1 cellular context compared by ENCODE assay signal in the genomic region with DNA sequence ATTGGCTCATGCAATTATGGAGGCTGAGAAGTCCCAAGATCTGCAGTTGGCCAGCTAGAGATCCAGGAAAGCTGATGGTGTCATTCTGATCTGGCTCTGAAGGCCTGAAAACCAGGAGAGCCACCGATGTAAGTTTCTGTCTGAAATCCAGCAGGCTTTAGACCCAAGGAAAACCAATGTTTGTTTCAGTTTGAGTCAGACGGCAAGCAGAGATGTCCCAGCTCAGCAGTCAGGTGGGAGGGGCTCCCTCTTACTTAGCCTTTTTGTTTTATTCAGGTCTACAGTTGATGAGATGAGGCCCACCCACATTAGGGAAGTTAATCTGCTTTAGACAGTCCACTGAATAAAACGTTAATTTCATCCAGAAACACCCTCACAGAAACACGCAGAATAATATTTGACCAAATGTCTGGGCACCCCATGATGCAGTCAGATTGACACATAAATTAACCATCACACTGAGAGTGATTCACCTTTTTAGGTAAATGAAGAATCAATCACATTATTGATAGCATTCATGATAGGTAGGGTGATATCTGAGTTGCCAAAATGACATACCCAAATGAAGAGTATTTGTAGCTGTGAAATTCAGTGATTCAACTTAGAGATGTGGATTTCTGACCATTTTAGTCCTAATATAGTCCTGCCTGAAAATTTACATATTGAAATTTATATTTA. TPM values are rescaled to one million over a fixed set of nuclear protein-coding genes. Genes with fewer than 3 reads are reported as not detected.
"Had no signal": no experiment of that assay in that cellular context is flagged by ENCODE, and none has a peak within 500 bp of the region (broad histone marks: within the 10 kb centered on the region; RNA-seq: fewer than 3 reads in every experiment).

No MANE protein-coding gene starts in this region.

RNA-seq across cellular contexts. Expression of gene GGT5, which starts 53.7 kb away (rescaled TPM):
- polyA plus RNA-seq: IgD-negative memory B cell had no signal
